In the genomic region with DNA sequence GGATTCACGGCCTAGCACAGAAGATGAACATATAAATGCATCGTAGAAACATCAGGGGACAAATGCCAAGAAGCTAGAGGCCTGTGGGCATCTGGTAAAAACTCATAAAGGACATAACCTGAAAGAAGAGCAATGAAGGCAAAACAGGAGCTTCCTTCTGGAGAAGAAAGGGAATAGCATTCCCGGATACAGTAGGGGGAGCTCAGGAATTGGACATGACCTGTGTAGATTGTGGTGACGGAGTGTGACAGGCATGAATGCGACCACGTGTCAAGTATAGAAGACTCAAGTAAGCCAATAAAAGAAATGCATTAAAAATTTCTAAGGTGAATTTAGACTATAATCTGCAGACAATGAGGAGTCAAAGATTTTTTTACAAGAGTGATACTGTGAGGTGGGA, we compare ENCODE assay signal across 22 cellular contexts.
DNase-seq lines count a peak whose midpoint lies in the region; ATAC-seq and TF ChIP-seq lines count a peak whose summit lies in the region.
"Had no signal": no experiment of that assay in that cellular context is flagged by ENCODE, and none has a peak within 500 bp of the region (broad histone marks: within the 10 kb centered on the region; RNA-seq: fewer than 3 reads in every experiment).

No MANE protein-coding gene starts in this region.

- H3K27ac ChIP-seq in C4-2B (no peak overlapping the region), mesendoderm (ENCODE audit: low read depth, low read length) (no peak overlapping the region), thyroid gland (no peak overlapping the region)
- H3K27ac ChIP-seq: adrenal gland, heart left ventricle, KMS-11 had no signal

- no peak overlapping the region for H3K4ac ChIP-seq in mesendoderm (ENCODE audit: low read depth, low read length)

- in situ Hi-C loops in SK-MEL-5 (cut with HindIII; ENCODE audit: low pct_unique_long_range_greater_than_20kb, low sequenced_read_pairs) = no loop called here

- no peaks in the 10 kb centered on the region for H3K79me2 ChIP-seq in mesendoderm (ENCODE audit: control insufficient read depth, insufficient read depth, low read length)

- no peak for ATAC-seq in HG02642 (IDR thresholded peaks at IDR 0.05; ENCODE audit: poor library complexity, unreplicated experiment)
- ATAC-seq: heart left ventricle; stimulated activated effector memory CD8-positive, alpha-beta T cell treated with anti-CD3 and anti-CD28 coated beads, Interleukin-12 subunit alpha, Interleukin-12 subunit beta, amount 100 ng/mL, for 72 hours had no signal

- no peak overlapping the region for H4K8ac ChIP-seq in mesendoderm (ENCODE audit: low read depth, low read length)

- no CpG with 5 or more reads among the region's 6 CpGs for WGBS in mesendoderm (ENCODE audit: extremely low coverage, insufficient coverage, low lambda C conversion rate)
- WGBS in thyroid gland, 2 donors = 78 to 85% methylated on average over 6 of the region's 6 CpGs

- H3K27me3 ChIP-seq in mesendoderm (ENCODE audit: insufficient read depth, low read length, poor library complexity) (no peaks in the 10 kb centered on the region), thyroid gland (no peaks in the 10 kb centered on the region)
- H3K27me3 ChIP-seq: adrenal gland, heart left ventricle had no signal

- no peak overlapping the region for H2BK15ac ChIP-seq in mesendoderm (replicated peaks; ENCODE audit: low read depth)

- H3K23ac ChIP-seq in mesendoderm (ENCODE audit: low read length) = no peak overlapping the region

- TF ChIP-seq EP300 in Ishikawa (IDR thresholded peaks at IDR 0.05; ENCODE audit: borderline replicate concordance) = no peak

- H3K18ac ChIP-seq in mesendoderm (ENCODE audit: low read length) = no peak overlapping the region

- TF ChIP-seq CTCF in C4-2B (conservative IDR thresholded peaks at IDR 0.05) = peak; percentile 7; the same call in 1 of the 2 replicates
- TF ChIP-seq CTCF in thyroid gland (IDR thresholded peaks at IDR 0.05) = no peak

- 0 out of 2 replicates have a peak, but pooled peaks have one; percentile 3 for TF ChIP-seq RAD21 in Ishikawa (IDR thresholded peaks at IDR 0.05; ENCODE audit: low read depth)

- DNase-seq in SK-MEL-5 (ENCODE audit: low read depth, low spot score) (peak; percentile 58), mesendoderm (peak; percentile 37), posterior vena cava (ENCODE audit: low spot score) (no peak), thyroid gland (no peak)
- DNase-seq: activated CD4-positive, alpha-beta T cell treated with anti-CD3 and anti-CD28 coated beads, Interleukin-2, amount 10 ng/mL, durations not matched to agents 7 days and 5 days; activated naive CD4-positive, alpha-beta T cell treated with Interleukin-2 at 50 U/mL for 16 hours; activated T-cell treated with anti-CD3 and anti-CD28 coated beads, Interleukin-2, amount 50 U/mL, for 48 hours; adrenal gland; erythroblast; heart left ventricle; mammary epithelial cell; NCI-H187; NCI-H446; occipital lobe; SK-N-SH; T-helper 2 cell had no signal

- intact Hi-C loops in posterior vena cava (cut with DNase I) = no loop called here
- intact Hi-C loops in thyroid gland (cut with DNase I) = no loop called here

- no peaks in the 10 kb centered on the region for H3K9me3 ChIP-seq in thyroid gland
- H3K9me3 ChIP-seq: SK-N-SH had no signal

- H3K4me1 ChIP-seq in mesendoderm (ENCODE audit: control insufficient read depth, low read depth, low read length) (no peaks in the 10 kb centered on the region), thyroid gland (no peaks in the 10 kb centered on the region)
- H3K4me1 ChIP-seq: adrenal gland had no signal

- no peak for TF ChIP-seq POLR2A in thyroid gland (IDR thresholded peaks at IDR 0.05)

- no peaks in the 10 kb centered on the region for H3K79me1 ChIP-seq in mesendoderm (ENCODE audit: low read length)

- no peak overlapping the region for H4K5ac ChIP-seq in mesendoderm (ENCODE audit: low read length)

- H3K36me3 ChIP-seq in mesendoderm (ENCODE audit: control insufficient read depth, insufficient read depth, low read length) (no peaks in the 10 kb centered on the region), thyroid gland (no peaks in the 10 kb centered on the region)
- H3K36me3 ChIP-seq: adrenal gland, heart left ventricle had no signal

- H3K56ac ChIP-seq in mesendoderm (ENCODE audit: low read length) = no peak overlapping the region

- H3K4me3 ChIP-seq in mesendoderm (ENCODE audit: low read length) (no peak overlapping the region), thyroid gland (replicated peaks in 1 of 3) (no peak overlapping the region)
- H3K4me3 ChIP-seq: adrenal gland, heart left ventricle, smooth muscle cell had no signal

- H3K4me2 ChIP-seq in mesendoderm (ENCODE audit: low read length) = no peak overlapping the region
- H3K4me2 ChIP-seq: KMS-11, SK-N-SH, smooth muscle cell had no signal

- H2BK5ac ChIP-seq in mesendoderm (ENCODE audit: low read length) = no peak overlapping the region

- H2AK5ac ChIP-seq in mesendoderm (ENCODE audit: low read length) = no peak overlapping the region

- no peak overlapping the region for H3K9ac ChIP-seq in mesendoderm (ENCODE audit: low read length)
- H3K9ac ChIP-seq: KMS-11, SK-N-SH had no signal

- no peak overlapping the region for H2BK120ac ChIP-seq in mesendoderm (ENCODE audit: low read depth, low read length)

TF ChIP-seq in Ishikawa, 13 proteins besides CTCF, POLR2A, EP300 and RAD21:
- TF ChIP-seq TCF12 (IDR thresholded peaks at IDR 0.05; ENCODE audit: low read depth) (no peak), ZBTB7A (IDR thresholded peaks at IDR 0.05; ENCODE audit: low read depth) (no peak), TEAD4 (IDR thresholded peaks at IDR 0.05) (no peak)

Comparison
In these comparisons a context has a peak if more than half of its experiments do, and no peak if none do; other contexts are left out.
1. DNase-seq: peak in SK-MEL-5 (single experiment) and mesendoderm (single experiment); none in posterior vena cava (single experiment) and thyroid gland (0 of 2).